Comparison of ENCODE assay signal across 11 cellular contexts in the genomic region with DNA sequence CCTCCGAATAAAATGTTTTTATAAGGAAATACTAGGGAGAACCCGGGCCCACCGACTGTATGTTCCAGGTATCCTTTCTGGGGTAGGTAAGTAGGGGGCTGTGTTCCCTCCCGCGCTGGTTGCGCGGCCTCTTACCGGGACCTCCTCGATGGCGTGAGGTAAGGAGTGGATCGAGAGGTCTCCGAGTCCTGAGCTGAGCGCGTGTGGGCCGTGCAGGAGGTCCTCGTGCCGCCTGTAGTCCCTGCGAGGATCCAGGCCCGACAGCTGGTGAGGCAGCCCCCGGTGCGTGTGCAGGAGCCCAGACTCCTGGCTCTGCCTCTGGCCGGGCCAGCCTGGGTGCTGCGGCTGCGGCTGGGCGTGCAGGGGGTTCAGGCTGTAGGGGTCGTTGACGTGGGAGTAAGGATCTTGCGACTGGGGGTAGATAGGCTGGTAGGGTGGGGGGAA. TPM values are rescaled to one million over a fixed set of nuclear protein-coding genes. Genes with fewer than 3 reads are reported as not detected.
DNase-seq lines count a peak whose midpoint lies in the region; ATAC-seq, FAIRE-seq and TF ChIP-seq lines count a peak whose summit lies in the region.
"Had no signal": no experiment of that assay in that cellular context is flagged by ENCODE, and none has a peak within 500 bp of the region (broad histone marks: within the 10 kb centered on the region; RNA-seq: fewer than 3 reads in every experiment).

No MANE protein-coding gene starts in this region.

- POLR2A ChIA-PET in A673 (lab: Charles Lee; ENCODE audit: low non-redundant PET), result no interaction called here
- POLR2A ChIA-PET in WTC11 (lab: Charles Lee), result interaction anchor here (1.0 to 1.3 kb wide), 2 partner anchors 10 to 14 kb away, joined by 3 to 4 read pairs; no protein-coding TSS in a partner anchor

- H3K4me1 ChIP-seq in A673 (ENCODE audit: insufficient read depth, low read length, poor library complexity, severe bottlenecking) (peaks cover 54% of the 10 kb centered on the region), GM23248 (ENCODE audit: insufficient read depth) (no peaks in the 10 kb centered on the region; the same call in none of the 2 replicates), keratinocyte (ENCODE audit: control insufficient read depth, extremely low read depth, insufficient read depth, low read length) (peaks cover 20% of the 10 kb centered on the region), upper lobe of right lung (peaks cover 28% of the 10 kb centered on the region)

- H3K9ac ChIP-seq in GM23248, result peak overlapping the region; percentile 93
- peak overlapping the region; percentile 100 for H3K9ac ChIP-seq in keratinocyte (ENCODE audit: control insufficient read depth, extremely low read depth, insufficient read depth, low read length)

- intact Hi-C loops in A673 (cut with micrococcal nuclease; ENCODE audit: unreplicated experiment) (loop anchor here (5.0 kb wide), 3 partner anchors 162 to 1427 kb away; no protein-coding TSS in a partner anchor), upper lobe of right lung (cut with DNase I) (no loop called here)

- no peaks in the 10 kb centered on the region for H3K9me2 ChIP-seq in GM23248 (ENCODE audit: insufficient read depth)

- CTCF ChIA-PET in A673 (lab: Charles Lee), result no interaction called here
- CTCF ChIA-PET in WTC11 (lab: Charles Lee), result interaction anchor here (0.7 to 1.8 kb wide), 5 partner anchors 9 to 20 kb away, joined by 3 to 7 read pairs (median 4); no protein-coding TSS in a partner anchor

- BruUV-seq in A673 (replicated peaks; lab: Mats Ljungman, UMichigan), result no TSS peak

- 18 to 21% methylated on average over 25 to 26 of the region's 28 CpGs for WGBS in GM23248 (ENCODE audit: low coverage in 1 of 2, low lambda C conversion rate in 2 of 2, missing lambda C conversion rate in 2 of 2), 2 experiments

- 0 out of 2 replicates have a peak, but pooled peaks have one; percentile 5 for ATAC-seq in WTC11
- ATAC-seq in HG02763 (IDR thresholded peaks at IDR 0.05; ENCODE audit: unreplicated experiment), result no peak
- no peak for ATAC-seq in upper lobe of right lung
- ATAC-seq: HCT116, left colon had no signal

- no peaks in the 10 kb centered on the region for H3K9me3 Mint-ChIP-seq in WTC11

- H3K79me2 ChIP-seq in GM23248 (ENCODE audit: insufficient read depth) (peaks cover 83% of the 10 kb centered on the region), keratinocyte (ENCODE audit: control insufficient read depth, insufficient read depth, low read length) (peaks cover 99% of the 10 kb centered on the region)

- no peak overlapping the region for H2AFZ ChIP-seq in GM23248
- no peak overlapping the region for H2AFZ ChIP-seq in keratinocyte (ENCODE audit: control insufficient read depth, low read length)

- H4K20me1 ChIP-seq in GM23248 (ENCODE audit: insufficient read depth) (no peaks in the 10 kb centered on the region), keratinocyte (ENCODE audit: control insufficient read depth, extremely low read depth, insufficient read depth, low read length) (peaks cover 27% of the 10 kb centered on the region)

- in situ Hi-C loops in GM23248 (cut with MboI), result loop anchor here (25.0 kb wide), 1 partner anchor 1422 kb away; no protein-coding TSS in a partner anchor

- H3K27me3 Mint-ChIP-seq in WTC11 (ENCODE audit: low read depth), result peaks cover 95% of the 10 kb centered on the region

- no peak for FAIRE-seq in keratinocyte (lab: Jason Lieb, UNC)

- peak overlapping the region; percentile 75 for H3K4me3 ChIP-seq in A673 (ENCODE audit: low read depth, low read length, poor library complexity, severe bottlenecking)
- peak overlapping the region; percentile 98 for H3K4me3 ChIP-seq in GM23248
- H3K4me3 ChIP-seq in keratinocyte (ENCODE audit: control insufficient read depth in 2 of 3, extremely low read depth in 1 of 3, insufficient read depth in 2 of 3, low read depth in 1 of 3, low read length in 3 of 3), result peak overlapping the region; percentile 65 to 99 (median 98)
- no peak overlapping the region for H3K4me3 ChIP-seq in upper lobe of right lung

- H3K4me3 Mint-ChIP-seq in WTC11, result peak overlapping the region; percentile 57

- DNase-seq in A673 (ENCODE audit: low spot score) (no peak), GM23248 (no peak), WTC11 (ENCODE audit: low spot score) (no peak), keratinocyte (ENCODE audit: low read depth, low spot score) (no peak), SIG-M5 (lab: John Stamatoyannopoulos, UW) (no peak), upper lobe of right lung (no peak), Ammon's horn (ENCODE audit: low spot score) (no peak)
- DNase-seq: activated effector memory CD4-positive, alpha-beta T cell treated with Interleukin-2 at 50 U/mL for 16 hours; left colon had no signal

- no peak overlapping the region for H3K27ac Mint-ChIP-seq in WTC11

- no peaks in the 10 kb centered on the region for H3K9me1 ChIP-seq in keratinocyte (ENCODE audit: control insufficient read depth, extremely low read depth, insufficient read depth, low read length)

- no peaks in the 10 kb centered on the region for H3K36me3 Mint-ChIP-seq in WTC11

- H3K36me3 ChIP-seq in A673 (ENCODE audit: insufficient read depth, low read length, poor library complexity, severe bottlenecking), result peaks cover 3% of the 10 kb centered on the region
- no peaks in the 10 kb centered on the region for H3K36me3 ChIP-seq in GM23248 (ENCODE audit: low read depth)
- H3K36me3 ChIP-seq in keratinocyte (ENCODE audit: control insufficient read depth in 2 of 2, extremely low read depth in 1 of 2, insufficient read depth in 2 of 2, low read length in 2 of 2), result peaks cover 11 to 51% of the 10 kb centered on the region in 2 experiments
- H3K36me3 ChIP-seq in upper lobe of right lung, result no peaks in the 10 kb centered on the region

- TF ChIP-seq CTCF in A673 (conservative IDR thresholded peaks at IDR 0.05; ENCODE audit: low read depth, low read length) (no peak), WTC11 (IDR thresholded peaks at IDR 0.05) (no peak), keratinocyte (optimal IDR thresholded peaks at IDR 0.05 in 1 of 3, IDR thresholded peaks at IDR 0.05 in 1 of 3, conservative IDR thresholded peaks at IDR 0.05 in 1 of 3; ENCODE audit: extremely low read depth in 1 of 3, insufficient read depth in 2 of 3, low read length in 3 of 3) (no peak), upper lobe of right lung (IDR thresholded peaks at IDR 0.05) (no peak)

- H3F3A ChIP-seq in GM23248 (ENCODE audit: insufficient read depth), result peaks cover 40% of the 10 kb centered on the region

- H3K27ac ChIP-seq in A673 (ENCODE audit: low read depth, low read length, poor library complexity, severe bottlenecking) (no peak overlapping the region), GM23248 (peak overlapping the region; percentile 12; the same call in 1 of the 2 replicates), keratinocyte (ENCODE audit: control insufficient read depth, insufficient read depth, low read length) (peak overlapping the region; percentile 100), upper lobe of right lung (no peak overlapping the region)

- H3K4me2 ChIP-seq in GM23248 (ENCODE audit: unreplicated experiment) (peak overlapping the region; percentile 89), keratinocyte (ENCODE audit: control insufficient read depth, extremely low read depth, insufficient read depth, low read depth, low read length) (peak overlapping the region; percentile 97)

- H3K9me3 ChIP-seq in A673 (ENCODE audit: low read depth, low read length, poor library complexity, severe bottlenecking), result no peaks in the 10 kb centered on the region
- no peaks in the 10 kb centered on the region for H3K9me3 ChIP-seq in GM23248 (ENCODE audit: low read depth)
- no peaks in the 10 kb centered on the region for H3K9me3 ChIP-seq in keratinocyte (ENCODE audit: control insufficient read depth, low read depth, low read length)
- H3K9me3 ChIP-seq in upper lobe of right lung, result no peaks in the 10 kb centered on the region

- H3K4me1 Mint-ChIP-seq in WTC11, result peaks cover 88% of the 10 kb centered on the region

- H3K27me3 ChIP-seq in A673 (replicated peaks; ENCODE audit: insufficient read depth, low read depth, low read length, poor library complexity) (no peaks in the 10 kb centered on the region), GM23248 (replicated peaks; ENCODE audit: insufficient read depth) (peaks cover 9% of the 10 kb centered on the region; the same call in 1 of the 2 replicates), keratinocyte (ENCODE audit: control insufficient read depth, extremely low read depth, insufficient read depth, low read length) (no peaks in the 10 kb centered on the region), upper lobe of right lung (peaks cover 81% of the 10 kb centered on the region)

- dilution Hi-C loops in keratinocyte (cut with MboI; ENCODE audit: extremely low pct_ligation_motif_present, low sequenced_read_pairs), result no loop called here

TF ChIP-seq in WTC11, 78 proteins besides CTCF, POLR2A, EP300 and RAD21 (continues in another document):
- TF ChIP-seq ELF4 (CRISPR knock-in tag; IDR thresholded peaks at IDR 0.05; ENCODE audit: low read depth), result no peak
- TF ChIP-seq ZNF423 (CRISPR knock-in tag; IDR thresholded peaks at IDR 0.05), result no peak

RNA-seq across cellular contexts. Expression of a gene that starts 5.1 kb away (rescaled TPM):
- total RNA-seq in A673 (2021) (19.1 and 19.3 TPM in 2 replicates), WTC11 (2021) (0.27 to 0.42 TPM (median 0.30 TPM) in 3 replicates), upper lobe of right lung (1.9 TPM)
- total RNA-seq in GM23248 (2014; rRNA removed; shearing (Covaris generic)), result 1.9 and 2.5 TPM in 2 replicates
- polyA plus RNA-seq in GM23248 (2016; fragmentation: Nextera tagmentation; extraction: Ambion mirVana) (7.2 and 8.4 TPM in 2 replicates), keratinocyte (25.5 to 30.2 TPM (median 27.7 TPM) in 3 replicates)
- polyA plus RNA-seq in keratinocyte (2011; ENCODE audit: low read depth), result 88.1 TPM
- polyA plus RNA-seq in keratinocyte (2011; cell fraction: cytosol; rRNA removed), result 28.5 and 39.0 TPM in 2 replicates
- polyA plus RNA-seq in keratinocyte (2011; cell fraction: nucleus; rRNA removed), result 104 and 128 TPM in 2 replicates
- 64.1 and 117 TPM in 2 replicates for polyA plus RNA-seq in keratinocyte (2012; ENCODE audit: low replicate concordance)
- 26.9 to 42.3 TPM (median 32.3 TPM) in 3 replicates for polyA minus RNA-seq in keratinocyte
- polyA minus RNA-seq in keratinocyte (2011; cell fraction: cytosol; rRNA and poly(A)+ RNA removed), result 55.2 TPM
- 65.1 and 87.0 TPM in 2 replicates for polyA minus RNA-seq in keratinocyte (2011; cell fraction: nucleus; rRNA and poly(A)+ RNA removed)

Comparison
In these comparisons a context has a peak if more than half of its experiments do, and no peak if none do; other contexts are left out.
1. H3K27ac ChIP-seq: peak in GM23248 (single experiment) and keratinocyte (single experiment); none in A673 (single experiment) and upper lobe of right lung (single experiment).